21 cellular contexts compared by ENCODE assay signal in the genomic region with DNA sequence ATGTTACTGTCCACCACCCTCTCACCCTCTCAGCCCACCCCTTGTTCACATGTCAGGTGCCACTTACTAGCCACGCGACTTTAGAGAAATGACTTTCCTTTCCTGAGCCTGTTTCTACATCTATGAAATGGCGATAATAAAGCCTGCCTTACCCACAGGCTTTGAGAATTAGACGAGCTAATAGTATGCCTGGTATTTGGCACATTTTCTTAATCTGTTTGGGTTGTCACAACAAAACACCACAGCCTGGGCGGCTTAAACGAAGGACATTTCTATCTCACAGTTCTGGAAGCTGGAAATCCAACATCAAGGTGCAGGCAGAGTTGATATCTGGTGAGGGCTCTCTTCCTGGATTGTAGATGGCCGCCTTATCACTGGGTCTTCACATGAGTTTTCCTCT.
"Had no signal": no experiment of that assay in that cellular context is flagged by ENCODE, and none has a peak within 500 bp of the region (broad histone marks: within the 10 kb centered on the region; RNA-seq: fewer than 3 reads in every experiment).

No MANE protein-coding gene starts in this region.

- H3K27me3 Mint-ChIP-seq: activated CD4-positive, alpha-beta T cell treated with anti-CD3 and anti-CD28 coated beads, Interleukin-2, amount 10 ng/mL, durations not matched to agents 24 days and 14 days; dendritic cell treated with granulocyte-macrophage colony-stimulating factor and Interleukin-4, amounts not matched to agents 40 ng/mL and 50 ng/mL, for 4 days; naive thymus-derived CD4-positive, alpha-beta T cell had no signal

- H3K27ac Mint-ChIP-seq: activated CD4-positive, alpha-beta T cell treated with anti-CD3 and anti-CD28 coated beads, Interleukin-2, amount 10 ng/mL, durations not matched to agents 24 days and 14 days; activated CD8-positive, alpha-beta T cell treated with anti-CD3 and anti-CD28 coated beads, Interleukin-2, amount 10 ng/mL, durations not matched to agents 7 days and 5 days; activated naive CD4-positive, alpha-beta T cell treated with anti-CD3 and anti-CD28 coated beads, Interleukin-2, amount 50 U/mL, for 72 hours; dendritic cell treated with granulocyte-macrophage colony-stimulating factor and Interleukin-4, amounts not matched to agents 40 ng/mL and 50 ng/mL, for 4 days; T-helper 17 cell had no signal

- H3K27ac ChIP-seq: epithelial cell of prostate had no signal

- H3K4me3 Mint-ChIP-seq: activated CD4-positive, alpha-beta T cell treated with anti-CD3 and anti-CD28 coated beads, Interleukin-2, amount 10 ng/mL, durations not matched to agents 24 days and 14 days; activated CD8-positive, alpha-beta T cell treated with anti-CD3 and anti-CD28 coated beads, Interleukin-2, amount 10 ng/mL, durations not matched to agents 7 days and 5 days; dendritic cell treated with granulocyte-macrophage colony-stimulating factor and Interleukin-4, amounts not matched to agents 40 ng/mL and 50 ng/mL, for 4 days; T-helper 17 cell had no signal

- H3K9me3 ChIP-seq: transverse colon had no signal

- ATAC-seq: activated CD8-positive, alpha-beta T cell treated with anti-CD3 and anti-CD28 coated beads, Interleukin-2, amount 10 ng/mL, durations not matched to agents 7 days and 5 days; activated naive CD4-positive, alpha-beta T cell treated with anti-CD3 and anti-CD28 coated beads, Interleukin-2, amount 50 U/mL, for 72 hours; left colon; naive thymus-derived CD4-positive, alpha-beta T cell; T-helper 17 cell had no signal

- H3K27me3 ChIP-seq: transverse colon had no signal

- H3K4me3 ChIP-seq: lung, transverse colon had no signal

- H3K36me3 Mint-ChIP-seq: activated naive CD4-positive, alpha-beta T cell treated with anti-CD3 and anti-CD28 coated beads, Interleukin-2, amount 50 U/mL, for 72 hours; naive thymus-derived CD4-positive, alpha-beta T cell had no signal

- DNase-seq: activated CD4-positive, alpha-beta T cell treated with anti-CD3 and anti-CD28 coated beads, Interleukin-2, amount 10 ng/mL, durations not matched to agents 24 days and 14 days; activated CD4-positive, CD25-positive, alpha-beta regulatory T cell; activated CD8-positive, alpha-beta memory T cell treated with anti-CD3 and anti-CD28 coated beads, Interleukin-2, amount 50 U/mL, for 4 hours; activated CD8-positive, alpha-beta T cell treated with anti-CD3 and anti-CD28 coated beads, Interleukin-2, amount 10 ng/mL, durations not matched to agents 7 days and 5 days; activated gamma-delta T cell; activated T-cell treated with anti-CD3 and anti-CD28 coated beads, Interleukin-2, amount 50 U/mL, for 48 hours; amygdala; effector memory CD4-positive, alpha-beta T cell; left colon; naive thymus-derived CD4-positive, alpha-beta T cell; retina; small intestine; stimulated activated CD4-positive, alpha-beta T cell treated with anti-CD3 and anti-CD28 coated beads, Interleukin-4, amount 100 ng/mL, for 4 hours; stimulated activated CD8-positive, alpha-beta memory T cell treated with anti-CD3 and anti-CD28 coated beads, Interleukin-4, amount 100 ng/mL, for 48 hours; stimulated activated naive CD4-positive, alpha-beta T cell treated with Interleukin-2 at 50 U/mL for 16 hours; T-helper 17 cell; transverse colon had no signal

- H3K9me3 Mint-ChIP-seq: activated CD4-positive, alpha-beta T cell treated with anti-CD3 and anti-CD28 coated beads, Interleukin-2, amount 10 ng/mL, durations not matched to agents 24 days and 14 days; activated naive CD4-positive, alpha-beta T cell treated with anti-CD3 and anti-CD28 coated beads, Interleukin-2, amount 50 U/mL, for 72 hours; dendritic cell treated with granulocyte-macrophage colony-stimulating factor and Interleukin-4, amounts not matched to agents 40 ng/mL and 50 ng/mL, for 4 days; naive thymus-derived CD4-positive, alpha-beta T cell had no signal

- H3K36me3 ChIP-seq: transverse colon had no signal
